Comparison of ENCODE assay signal across 36 cellular contexts in the genomic region with DNA sequence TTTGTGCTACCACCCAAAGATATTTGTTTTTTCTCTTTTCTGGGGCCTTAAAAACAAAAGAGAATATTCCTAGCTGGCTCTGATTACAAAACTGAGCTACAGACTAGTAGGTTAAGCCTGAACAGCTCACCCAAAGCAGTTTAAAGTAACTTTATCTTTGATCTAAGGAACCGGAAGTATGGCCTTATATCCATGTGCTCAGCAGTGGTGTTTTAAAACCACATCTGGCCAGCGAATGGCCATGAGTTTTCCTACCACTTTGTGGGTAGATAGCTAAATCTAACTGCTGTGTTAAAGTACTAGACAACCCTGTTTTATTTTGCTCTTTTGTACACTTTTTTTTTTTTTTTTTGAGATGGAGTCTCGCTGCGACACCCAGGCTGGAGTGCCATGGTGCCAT. TPM values are rescaled to one million over a fixed set of nuclear protein-coding genes. Genes with fewer than 3 reads are reported as not detected.
"Had no signal": no experiment of that assay in that cellular context is flagged by ENCODE, and none has a peak within 500 bp of the region (broad histone marks: within the 10 kb centered on the region; RNA-seq: fewer than 3 reads in every experiment).

No MANE protein-coding gene starts in this region.

- H3K9me3 ChIP-seq: adrenal gland, body of pancreas, esophagus squamous epithelium, left ventricle myocardium inferior, mucosa of descending colon, spleen, tibial nerve had no signal

- DNase-seq: activated CD4-positive, alpha-beta memory T cell treated with anti-CD3 and anti-CD28 coated beads for 36 hours; activated CD4-positive, alpha-beta T cell treated with anti-CD3 and anti-CD28 coated beads, Interleukin-2, amount 10 ng/mL, durations not matched to agents 24 days and 14 days; activated CD4-positive, CD25-positive, alpha-beta regulatory T cell treated with anti-CD3 and anti-CD28 coated beads, Interleukin-2, amount 50 U/mL, for 72 hours; activated CD8-positive, alpha-beta memory T cell treated with anti-CD3 and anti-CD28 coated beads, Interleukin-2, amount 50 U/mL, for 4 hours; activated effector memory CD4-positive, alpha-beta T cell treated with anti-CD3 and anti-CD28 coated beads, Interleukin-2, amount 50 U/mL, for 16 hours; activated naive CD4-positive, alpha-beta T cell treated with anti-CD3 and anti-CD28 coated beads for 36 hours; activated naive CD8-positive, alpha-beta T cell treated with anti-CD3 and anti-CD28 coated beads for 36 hours; activated T-cell treated with anti-CD3 and anti-CD28 coated beads, Interleukin-2, amount 50 U/mL, for 1 hour; adrenal gland; aorta; body of pancreas; dermis blood vessel endothelial cell; effector CD4-positive, alpha-beta T cell; esophagus squamous epithelium; glutamatergic neuron; left ventricle myocardium inferior; mucosa of descending colon; posterior cingulate gyrus; right cardiac atrium; spleen; stimulated activated naive CD4-positive, alpha-beta T cell had no signal

- H3K36me3 ChIP-seq: adrenal gland, esophagus squamous epithelium, left ventricle myocardium inferior, spleen, tibial nerve had no signal

- ATAC-seq: body of pancreas; mucosa of descending colon; natural killer cell treated with Interleukin-12 subunit alpha and Interleukin-12 subunit beta and Interleukin-15 and Interleukin-18, amount 100 ng/mL, for 72 hours; right cardiac atrium had no signal

- FAIRE-seq: colon, endometrium, frontal cortex, islet of Langerhans, urothelium cell line had no signal

- H3K27me3 ChIP-seq: body of pancreas, esophagus squamous epithelium, spleen, tibial nerve had no signal

- H3K4me3 ChIP-seq: adrenal gland, body of pancreas, esophagus squamous epithelium, left ventricle myocardium inferior, lung, mucosa of descending colon, spleen, tibial nerve had no signal

- H3K4me1 ChIP-seq: adrenal gland, body of pancreas, esophagus squamous epithelium, left ventricle myocardium inferior, spleen, tibial nerve had no signal

- H3K27ac ChIP-seq: adrenal gland, body of pancreas, epithelial cell of prostate, esophagus squamous epithelium, left ventricle myocardium inferior, spleen, tibial nerve had no signal

RNA-seq across cellular contexts. Expression of a gene that starts 24.6 kb away (rescaled TPM):
- total RNA-seq: activated CD4-positive, alpha-beta memory T cell treated with anti-CD3 and anti-CD28 coated beads for 36 hours; activated CD4-positive, alpha-beta T cell treated with anti-CD3 and anti-CD28 coated beads, Interleukin-2, amount 10 ng/mL, durations not matched to agents 24 days and 14 days; activated CD8-positive, alpha-beta memory T cell treated with anti-CD3 and anti-CD28 coated beads for 36 hours; activated naive CD4-positive, alpha-beta T cell treated with anti-CD3 and anti-CD28 coated beads for 36 hours; activated naive CD8-positive, alpha-beta T cell treated with anti-CD3 and anti-CD28 coated beads for 36 hours; activated T-helper 1 cell treated with anti-CD3 and anti-CD28 coated beads, Interleukin-12 subunit alpha, Interleukin-12 subunit beta, Interleukin-2, Interleukin-4 antibody, amounts not matched to agents 30 ng/mL and 10 ng/mL and 1 ng/mL, durations not matched to agents 14 hours and 24 hours and 36 hours; body of pancreas; dermis blood vessel endothelial cell; frontal cortex; left ventricle myocardium inferior; myocyte; natural killer cell treated with Interleukin-12 subunit alpha and Interleukin-12 subunit beta and Interleukin-15 and Interleukin-18, amount 100 ng/mL, for 72 hours; osteoblast; right cardiac atrium; T-helper 2 cell treated with Interferon-gamma antibody and Interleukin-4, amounts not matched to agents 100 ng/mL and 5 ng/mL, for 36 hours; temporal lobe had no signal
- polyA plus RNA-seq: aorta, lung, right cardiac atrium had no signal
